ENCODE assay signal across 18 cellular contexts in genomic region chr17:78669975-78670518, GRCh38.
DNase-seq lines count a peak whose midpoint lies in the region; ATAC-seq, FAIRE-seq and TF ChIP-seq lines count a peak whose summit lies in the region.
"Had no signal": no experiment of that assay in that cellular context is flagged by ENCODE, and none has a peak within 500 bp of the region (broad histone marks: within the 10 kb centered on the region; RNA-seq: fewer than 3 reads in every experiment).

No MANE protein-coding gene starts in this region.

- H4K91ac ChIP-seq in neuronal stem cell (ENCODE audit: low read depth, low read length, poor library complexity), result no peak overlapping the region

- no peak overlapping the region for H2BK5ac ChIP-seq in neuronal stem cell (ENCODE audit: low read length)

- H3K18ac ChIP-seq in neuronal stem cell (ENCODE audit: low read length), result no peak overlapping the region

- no peak for TF ChIP-seq CTCF in HEK293 (tag by site-specific recombination; IDR thresholded peaks at IDR 0.05)

- no CpG with 5 or more reads among the region's 23 CpGs for WGBS in neuronal stem cell (ENCODE audit: extremely low coverage in 2 of 2, insufficient read length in 2 of 2, insufficient replicate concordance in 1 of 2), 2 donors
- 89 to 96% (median 90%) methylated on average over 22 to 23 of the region's 23 CpGs for WGBS in small intestine, 3 donors

- H4K8ac ChIP-seq in neuronal stem cell (ENCODE audit: low read depth, low read length), result no peak overlapping the region

- peaks cover 30% of the 10 kb centered on the region for H3K36me3 Mint-ChIP-seq in CD4-positive, CD25-positive, alpha-beta regulatory T cell
- peaks cover 67% of the 10 kb centered on the region for H3K36me3 Mint-ChIP-seq in effector memory CD8-positive, alpha-beta T cell (ENCODE audit: insufficient read depth)

- H2BK120ac ChIP-seq in neuronal stem cell (ENCODE audit: low read depth, low read length), result no peak overlapping the region

- H3K4me1 ChIP-seq in CD4-positive, CD25-positive, alpha-beta regulatory T cell (ENCODE audit: control insufficient read depth, insufficient read depth, low read length, poor library complexity, severe bottlenecking), result peaks cover 21% of the 10 kb centered on the region
- H3K4me1 ChIP-seq in HEK293 (ENCODE audit: control insufficient read depth, insufficient read depth, low read length), result peaks cover 12% of the 10 kb centered on the region
- H3K4me1 ChIP-seq in neuronal stem cell (ENCODE audit: control insufficient read depth in 2 of 2, insufficient read depth in 1 of 2, low read depth in 1 of 2, low read length in 2 of 2), result peaks cover 4 to 7% of the 10 kb centered on the region in 2 donors
- peaks cover 4 to 10% of the 10 kb centered on the region in 2 donors for H3K4me1 ChIP-seq in small intestine (ENCODE audit: control insufficient read depth in 2 of 2, insufficient read depth in 1 of 2, low read depth in 1 of 2, low read length in 1 of 2)
- H3K4me1 ChIP-seq: ascending aorta had no signal

- no peak overlapping the region for H3K14ac ChIP-seq in neuronal stem cell (ENCODE audit: low read length)

- no peak overlapping the region for H3K4me2 ChIP-seq in neuronal stem cell (ENCODE audit: insufficient read depth, low read length, poor library complexity, severe bottlenecking)

- H3K9me3 ChIP-seq in CD4-positive, CD25-positive, alpha-beta regulatory T cell (ENCODE audit: control insufficient read depth in 2 of 2, low read length in 2 of 2), result no peaks in the 10 kb centered on the region
- H3K9me3 ChIP-seq in HEK293 (ENCODE audit: control insufficient read depth, insufficient read depth, low read depth, low read length) (no peaks in the 10 kb centered on the region), neuronal stem cell (replicated peaks in 1 of 2; ENCODE audit: control insufficient read depth in 2 of 2, insufficient read depth in 1 of 2, low read depth in 1 of 2, low read length in 2 of 2) (peaks cover 0 to 4% of the 10 kb centered on the region in 2 donors), small intestine (ENCODE audit: control insufficient read depth, low read depth) (no peaks in the 10 kb centered on the region)
- H3K9me3 ChIP-seq: ascending aorta, esophagus squamous epithelium, thyroid gland had no signal

- H3K36me3 ChIP-seq in CD4-positive, CD25-positive, alpha-beta regulatory T cell (ENCODE audit: control insufficient read depth, insufficient read depth, low read length), result peaks cover 42% of the 10 kb centered on the region
- H3K36me3 ChIP-seq in HEK293 (ENCODE audit: control insufficient read depth in 2 of 2, insufficient read depth in 1 of 2, low read length in 2 of 2) (peaks cover 0 to 18% of the 10 kb centered on the region in 2 experiments; a peak in 1 of 3 replicates), neuronal stem cell (replicated peaks in 1 of 2; ENCODE audit: control insufficient read depth in 2 of 2, insufficient read depth in 2 of 2, low read length in 2 of 2) (peaks cover 2 to 22% of the 10 kb centered on the region in 2 donors), small intestine (ENCODE audit: control insufficient read depth in 2 of 2, insufficient read depth in 2 of 2, low read length in 2 of 2) (peaks cover 2 to 10% of the 10 kb centered on the region in 2 donors)

- H3K4ac ChIP-seq in neuronal stem cell (ENCODE audit: low read length), result no peak overlapping the region

- H3K4me3 Mint-ChIP-seq in CD4-positive, CD25-positive, alpha-beta regulatory T cell, result peak overlapping the region in 2 of 4 donors; percentile 41 to 66
- H3K4me3 Mint-ChIP-seq in effector memory CD8-positive, alpha-beta T cell, result no peak overlapping the region
- H3K4me3 Mint-ChIP-seq: nephron had no signal

- no peak overlapping the region for H2AFZ ChIP-seq in neuronal stem cell (ENCODE audit: low read length)

- H3K27ac ChIP-seq in CD4-positive, CD25-positive, alpha-beta regulatory T cell (ENCODE audit: insufficient read depth, low read length, poor library complexity, severe bottlenecking), result no peak overlapping the region
- H3K27ac ChIP-seq in HEK293 (ENCODE audit: extremely low read depth, low read depth, low read length), result no peak overlapping the region
- no peak overlapping the region for H3K27ac ChIP-seq in neuronal stem cell (replicated peaks; ENCODE audit: low read length)
- H3K27ac ChIP-seq in small intestine (ENCODE audit: low read depth in 1 of 2, low read length in 1 of 2), result no peak overlapping the region
- H3K27ac ChIP-seq: ascending aorta, esophagus squamous epithelium, thyroid gland had no signal

- POLR2A ChIA-PET in HEK293 (lab: Yijun Ruan, JAX), result interaction anchor here (0.6 kb wide), 1 partner anchor 1485 kb away, joined by 3 read pairs; no protein-coding TSS in a partner anchor

- H3K4me1 Mint-ChIP-seq in CD4-positive, CD25-positive, alpha-beta regulatory T cell, result peaks cover 7 to 34% (median 26%) of the 10 kb centered on the region in 4 donors
- H3K4me1 Mint-ChIP-seq in effector memory CD8-positive, alpha-beta T cell (ENCODE audit: low read depth in 2 of 2), result peaks cover 23 to 34% of the 10 kb centered on the region in 2 donors

- no peak overlapping the region for H2BK12ac ChIP-seq in neuronal stem cell (ENCODE audit: low read length)

- peak overlapping the region in 2 of 3 donors; percentile 67 to 82 for H3K27ac Mint-ChIP-seq in CD4-positive, CD25-positive, alpha-beta regulatory T cell
- H3K27ac Mint-ChIP-seq in effector memory CD8-positive, alpha-beta T cell, result peak overlapping the region; percentile 72 to 79
- H3K27ac Mint-ChIP-seq: activated T-helper 2 cell treated with anti-CD3 and anti-CD28 coated beads, Interferon-gamma antibody, Interleukin-2, Interleukin-4, amounts not matched to agents 10 μg/mL and 5 μg/mL and 100 μg/mL, durations not matched to agents 14 hours and 24 hours and 36 hours; nephron had no signal

- no peaks in the 10 kb centered on the region for H3K27me3 ChIP-seq in CD4-positive, CD25-positive, alpha-beta regulatory T cell (ENCODE audit: control insufficient read depth, insufficient read depth, low read length)
- H3K27me3 ChIP-seq in neuronal stem cell (ENCODE audit: control insufficient read depth in 3 of 3, insufficient read depth in 3 of 3, low read depth in 1 of 3, low read length in 3 of 3), result no peaks in the 10 kb centered on the region
- no peaks in the 10 kb centered on the region for H3K27me3 ChIP-seq in small intestine (ENCODE audit: control insufficient read depth in 2 of 2, insufficient read depth in 2 of 2, low read length in 2 of 2)
- H3K27me3 ChIP-seq: ascending aorta, esophagus squamous epithelium, thyroid gland had no signal

- no peak for DNase-seq in CD4-positive, CD25-positive, alpha-beta regulatory T cell
- DNase-seq in effector memory CD8-positive, alpha-beta T cell, result no peak
- DNase-seq in neuronal stem cell (ENCODE audit: low spot score), result no peak
- DNase-seq in frontal cortex (ENCODE audit: low spot score in 2 of 2), result no peak
- DNase-seq in small intestine, result no peak
- DNase-seq: activated CD4-positive, alpha-beta T cell treated with anti-CD3 and anti-CD28 coated beads for 1 hour; central memory CD4-positive, alpha-beta T cell; esophagus squamous epithelium; NCI-H1417; NCI-H524; stimulated activated naive CD4-positive, alpha-beta T cell; thyroid gland had no signal

- H3K4me3 ChIP-seq in CD4-positive, CD25-positive, alpha-beta regulatory T cell (ENCODE audit: low read depth, low read length), result no peak overlapping the region
- H3K4me3 ChIP-seq in HEK293 (ENCODE audit: low read depth, low read length) (no peak overlapping the region), neuronal stem cell (ENCODE audit: low read length in 2 of 2) (no peak overlapping the region), small intestine (ENCODE audit: low read depth in 1 of 2, low read length in 2 of 2) (no peak overlapping the region)
- H3K4me3 ChIP-seq: ascending aorta, esophagus squamous epithelium, thyroid gland had no signal

- no peak overlapping the region for H2BK15ac ChIP-seq in neuronal stem cell (ENCODE audit: low read length)

- CTCF ChIA-PET in HEK293 (lab: Yijun Ruan, JAX), result no interaction called here

- no peaks in the 10 kb centered on the region for H3K79me1 ChIP-seq in neuronal stem cell (ENCODE audit: low read depth, low read length)

- no peaks in the 10 kb centered on the region for H3K27me3 Mint-ChIP-seq in CD4-positive, CD25-positive, alpha-beta regulatory T cell
- H3K27me3 Mint-ChIP-seq in effector memory CD8-positive, alpha-beta T cell, result no peaks in the 10 kb centered on the region

- no peak overlapping the region for H2AK5ac ChIP-seq in neuronal stem cell (ENCODE audit: low read depth, low read length)

- no peak overlapping the region for H3K9ac ChIP-seq in neuronal stem cell (ENCODE audit: low read depth, low read length, poor library complexity)

- ATAC-seq in CD4-positive, CD25-positive, alpha-beta regulatory T cell (ENCODE audit: low read depth in 2 of 2), result no peak
- no peak for ATAC-seq in effector memory CD8-positive, alpha-beta T cell (replicated peaks)
- ATAC-seq in GM21528 (IDR thresholded peaks at IDR 0.05; ENCODE audit: low FRiP score, unreplicated experiment), result no peak
- ATAC-seq: HCT116 had no signal

- H3K9me3 Mint-ChIP-seq in CD4-positive, CD25-positive, alpha-beta regulatory T cell, result no peaks in the 10 kb centered on the region
- no peaks in the 10 kb centered on the region for H3K9me3 Mint-ChIP-seq in effector memory CD8-positive, alpha-beta T cell
- H3K9me3 Mint-ChIP-seq: activated T-helper 2 cell treated with anti-CD3 and anti-CD28 coated beads, Interferon-gamma antibody, Interleukin-2, Interleukin-4, amounts not matched to agents 10 μg/mL and 5 μg/mL and 100 μg/mL, durations not matched to agents 14 hours and 24 hours and 36 hours; nephron had no signal

- peak overlapping the region; percentile 6 for H3K23ac ChIP-seq in neuronal stem cell (ENCODE audit: low read depth, low read length, poor library complexity)

- FAIRE-seq in frontal cortex (lab: Jason Lieb, UNC) (no peak), small intestine (lab: Jason Lieb, UNC) (no peak)

TF ChIP-seq in HEK293, 187 proteins besides CTCF, POLR2A, EP300 and RAD21:
- no peak for TF ChIP-seq ZNF248 (tag by site-specific recombination; IDR thresholded peaks at IDR 0.05)
- TF ChIP-seq ZNF174 (tag by site-specific recombination; IDR thresholded peaks at IDR 0.05), result no peak
- peak; percentile 94 for TF ChIP-seq ZNF677 (tag by site-specific recombination; IDR thresholded peaks at IDR 0.05)
- TF ChIP-seq ZNF830 (tag by site-specific recombination; IDR thresholded peaks at IDR 0.05; ENCODE audit: low read depth), result no peak
- no peak for TF ChIP-seq ZNF664 (tag by site-specific recombination; IDR thresholded peaks at IDR 0.05)
- no peak for TF ChIP-seq TRIM28 (IDR thresholded peaks at IDR 0.05; ENCODE audit: borderline replicate concordance, low read length)
- TF ChIP-seq SALL2 (tag by site-specific recombination; IDR thresholded peaks at IDR 0.05; ENCODE audit: borderline replicate concordance), result no peak
TF ChIP-seq in HEK293: peak in this region for 1.
